In genomic region chr11:119126675-119127268, GRCh38 we compare ENCODE assay signal across 17 cellular contexts. TPM values are rescaled to one million over a fixed set of nuclear protein-coding genes. Genes with fewer than 3 reads are reported as not detected.
DNase-seq lines count a peak whose midpoint lies in the region; ATAC-seq, FAIRE-seq and TF ChIP-seq lines count a peak whose summit lies in the region.
"Had no signal": no experiment of that assay in that cellular context is flagged by ENCODE, and none has a peak within 500 bp of the region (broad histone marks: within the 10 kb centered on the region; RNA-seq: fewer than 3 reads in every experiment).

No MANE protein-coding gene starts in this region.

- H3K4me3 ChIP-seq in Loucy (ENCODE audit: low read length, poor library complexity, severe bottlenecking) (no peak overlapping the region), pancreas (no peak overlapping the region)
- H3K4me3 ChIP-seq: SJCRH30, skin epidermis had no signal

- no peak for ATAC-seq in activated CD4-positive, alpha-beta T cell treated with anti-CD3 and anti-CD28 coated beads for 36 hours
- ATAC-seq in effector memory CD8-positive, alpha-beta T cell (replicated peaks): no peak
- ATAC-seq in pancreas (peak; percentile 52 to 82 (median 68)), HG02852 (IDR thresholded peaks at IDR 0.05; ENCODE audit: unreplicated experiment) (no peak)

- CTCF ChIA-PET in activated CD4-positive, alpha-beta T cell treated with anti-CD3 and anti-CD28 coated beads for 36 hours (lab: Charles Lee): no interaction called here

- no peak for DNase-seq in activated CD4-positive, alpha-beta T cell treated with anti-CD3 and anti-CD28 coated beads for 36 hours
- DNase-seq in activated CD4-positive, alpha-beta T cell treated with anti-CD3 and anti-CD28 coated beads for 48 hours: no peak
- DNase-seq in effector memory CD8-positive, alpha-beta T cell: no peak
- peak in 1 of 6 donors; percentile 52 for DNase-seq in pancreas
- no peak for DNase-seq in middle frontal gyrus (ENCODE audit: extremely low spot score, low spot score)
- no peak for DNase-seq in stimulated activated CD8-positive, alpha-beta memory T cell treated with anti-CD3 and anti-CD28 coated beads, Interleukin-4, amount 100 ng/mL, for 48 hours
- DNase-seq: cerebellar nuclear complex, KBM-7, NCI-H1436, NCI-H345, SJCRH30 had no signal

- intact Hi-C loops in activated CD4-positive, alpha-beta T cell treated with anti-CD3 and anti-CD28 coated beads for 36 hours (cut with DNase I, micrococcal nuclease): loop anchor here in 1 of 2 experiments (5.0 kb wide), 2 partner anchors 71 to 156 kb away; no protein-coding TSS in a partner anchor
- intact Hi-C loops in pancreas (cut with DNase I): no loop called here

- H3K27ac ChIP-seq in pancreas: peak overlapping the region in 3 of 4 donors; percentile 15 to 44 (median 33)
- H3K27ac ChIP-seq: SJCRH30 had no signal

- H3K9me3 ChIP-seq in Loucy (ENCODE audit: insufficient read depth, low read depth, low read length): no peaks in the 10 kb centered on the region
- H3K9me3 ChIP-seq in pancreas: no peaks in the 10 kb centered on the region
- H3K9me3 ChIP-seq: SJCRH30 had no signal

- H3K9me3 Mint-ChIP-seq in activated CD4-positive, alpha-beta T cell treated with anti-CD3 and anti-CD28 coated beads for 36 hours (ENCODE audit: low read depth): no peaks in the 10 kb centered on the region
- H3K9me3 Mint-ChIP-seq in effector memory CD8-positive, alpha-beta T cell: no peaks in the 10 kb centered on the region
- H3K9me3 Mint-ChIP-seq: memory B cell had no signal

- POLR2A ChIA-PET in activated CD4-positive, alpha-beta T cell treated with anti-CD3 and anti-CD28 coated beads for 36 hours (lab: Charles Lee): interaction anchor here (0.6 kb wide), 1 partner anchor 42 kb away, joined by 3 read pairs; the partner anchor contains the start of gene HMBS

- H4K20me1 ChIP-seq in Loucy (ENCODE audit: insufficient read depth, low read length, poor library complexity, severe bottlenecking): peaks cover 8% of the 10 kb centered on the region

- H3K79me2 ChIP-seq in Loucy (ENCODE audit: insufficient read depth, low read length): peaks cover 34% of the 10 kb centered on the region

- WGBS in pancreas, 2 donors: 30 to 41% methylated on average over 5 of the region's 5 CpGs

- H3K9me2 ChIP-seq in Loucy (replicated peaks; ENCODE audit: low read depth, low read length): no peaks in the 10 kb centered on the region

- H3K36me3 Mint-ChIP-seq in activated CD4-positive, alpha-beta T cell treated with anti-CD3 and anti-CD28 coated beads for 36 hours (ENCODE audit: low read depth): peaks cover 32% of the 10 kb centered on the region
- H3K36me3 Mint-ChIP-seq in effector memory CD8-positive, alpha-beta T cell (ENCODE audit: insufficient read depth): peaks cover 59% of the 10 kb centered on the region

- peak overlapping the region; percentile 70 for H3K27ac Mint-ChIP-seq in activated CD4-positive, alpha-beta T cell treated with anti-CD3 and anti-CD28 coated beads for 36 hours
- H3K27ac Mint-ChIP-seq in effector memory CD8-positive, alpha-beta T cell: peak overlapping the region; percentile 73 to 81
- H3K27ac Mint-ChIP-seq: memory B cell had no signal

- no peaks in the 10 kb centered on the region for H3F3A ChIP-seq in Loucy (ENCODE audit: low read depth)

- H3K36me3 ChIP-seq in Loucy (ENCODE audit: insufficient read depth, low read length) (peaks cover 6% of the 10 kb centered on the region; the same call in 1 of the 2 replicates), pancreas (peaks cover 0 to 9% (median 7%) of the 10 kb centered on the region in 3 donors)

- H3K4me3 Mint-ChIP-seq in activated CD4-positive, alpha-beta T cell treated with anti-CD3 and anti-CD28 coated beads for 36 hours: no peak overlapping the region
- H3K4me3 Mint-ChIP-seq in effector memory CD8-positive, alpha-beta T cell: no peak overlapping the region
- H3K4me3 Mint-ChIP-seq: memory B cell had no signal

- H3K4me1 ChIP-seq in Loucy (ENCODE audit: insufficient read depth, low read length, poor library complexity, severe bottlenecking): peaks cover 18% of the 10 kb centered on the region
- peaks cover 6 to 20% (median 18%) of the 10 kb centered on the region in 3 donors for H3K4me1 ChIP-seq in pancreas
- H3K4me1 ChIP-seq: SJCRH30 had no signal

- H3K27me3 Mint-ChIP-seq in activated CD4-positive, alpha-beta T cell treated with anti-CD3 and anti-CD28 coated beads for 36 hours: no peaks in the 10 kb centered on the region
- H3K27me3 Mint-ChIP-seq in effector memory CD8-positive, alpha-beta T cell: no peaks in the 10 kb centered on the region
- H3K27me3 Mint-ChIP-seq: memory B cell had no signal

- H2AFZ ChIP-seq in Loucy (ENCODE audit: low read length): no peak overlapping the region

- no peak overlapping the region for H3K9ac ChIP-seq in Loucy (ENCODE audit: low read depth, low read length, poor library complexity, severe bottlenecking)

- H3K27me3 ChIP-seq in Loucy (ENCODE audit: insufficient read depth, low read length, poor library complexity, severe bottlenecking) (no peaks in the 10 kb centered on the region), pancreas (no peaks in the 10 kb centered on the region)
- H3K27me3 ChIP-seq: SJCRH30 had no signal

- no peak for FAIRE-seq in pancreas (lab: Jason Lieb, UNC)
- FAIRE-seq: A204.1, GM12892 had no signal

- TF ChIP-seq CTCF in Loucy (conservative IDR thresholded peaks at IDR 0.05; ENCODE audit: low read length) (no peak), pancreas (IDR thresholded peaks at IDR 0.05) (no peak)

- H3K4me2 ChIP-seq in Loucy (ENCODE audit: low read depth, low read length, poor library complexity, severe bottlenecking): peak overlapping the region; percentile 51

- peaks cover 25% of the 10 kb centered on the region for H3K4me1 Mint-ChIP-seq in activated CD4-positive, alpha-beta T cell treated with anti-CD3 and anti-CD28 coated beads for 36 hours
- peaks cover 19 to 32% of the 10 kb centered on the region in 2 donors for H3K4me1 Mint-ChIP-seq in effector memory CD8-positive, alpha-beta T cell (ENCODE audit: low read depth in 2 of 2)

RNA-seq across cellular contexts. Expression of gene HINFP, which starts 5.4 kb away (rescaled TPM):
- 10 to 100 TPM; 24.0 to 27.2 TPM for total RNA-seq in activated CD4-positive, alpha-beta T cell treated with anti-CD3 and anti-CD28 coated beads for 36 hours
- total RNA-seq in pancreas: 10 to 100 TPM in 3 of 6 donors, 1 to 10 TPM in 3; 8.6 to 19.3 (median 11.3) TPM
- polyA plus RNA-seq in pancreas: 10 to 100 TPM; 16.7 to 21.3 TPM

RNA-seq across cellular contexts. Expression of gene C2CD2L, which starts 19.6 kb away (rescaled TPM):
- total RNA-seq in activated CD4-positive, alpha-beta T cell treated with anti-CD3 and anti-CD28 coated beads for 36 hours: 10 to 100 TPM; 15.9 to 16.3 TPM
- total RNA-seq in pancreas: 1 to 10 TPM; 4.9 to 9.1 (median 6.7) TPM
- 10 to 100 TPM; 11.9 to 12.3 TPM for polyA plus RNA-seq in pancreas

RNA-seq across cellular contexts. Expression of gene ABCG4, which starts 22.1 kb away (rescaled TPM):
- total RNA-seq in activated CD4-positive, alpha-beta T cell treated with anti-CD3 and anti-CD28 coated beads for 36 hours: not detected
- not detected for total RNA-seq in pancreas
- under 1 TPM; 0.11 to 0.21 TPM for polyA plus RNA-seq in pancreas

RNA-seq across cellular contexts. Expression of gene DPAGT1, which starts 25.1 kb away (rescaled TPM):
- total RNA-seq in activated CD4-positive, alpha-beta T cell treated with anti-CD3 and anti-CD28 coated beads for 36 hours: 10 to 100 TPM; 57.8 to 73.5 TPM
- 10 to 100 TPM; 21.3 to 46.2 (median 26.1) TPM for total RNA-seq in pancreas
- polyA plus RNA-seq in pancreas: 10 to 100 TPM; 30.6 to 31.9 TPM

RNA-seq across cellular contexts. Expression of gene NLRX1, which starts 41.8 kb away (rescaled TPM):
- total RNA-seq in activated CD4-positive, alpha-beta T cell treated with anti-CD3 and anti-CD28 coated beads for 36 hours: 10 to 100 TPM; 18.2 to 25.0 TPM
- total RNA-seq in pancreas: 10 to 100 TPM in 1 of 6 donors, 1 to 10 TPM in 5; 6.9 to 12.6 (median 7.5) TPM
- 1 to 10 TPM; 6.5 to 7.9 TPM for polyA plus RNA-seq in pancreas

Comparison
In these comparisons a context has a peak if more than half of its experiments do, and no peak if none do; other contexts are left out.
1. ATAC-seq: peak in pancreas (4 of 4); none in activated CD4-positive, alpha-beta T cell treated with anti-CD3 and anti-CD28 coated beads for 36 hours (single experiment), effector memory CD8-positive, alpha-beta T cell (single experiment) and HG02852 (single experiment).